Comparison of ENCODE assay signal across 26 cellular contexts in genomic region chrX:79645749-79646148, GRCh38.
"Had no signal": no experiment of that assay in that cellular context is flagged by ENCODE, and none has a peak within 500 bp of the region (broad histone marks: within the 10 kb centered on the region; RNA-seq: fewer than 3 reads in every experiment).

No MANE protein-coding gene starts in this region.

- H3K4me1 ChIP-seq: ascending aorta, body of pancreas, breast epithelium, SJCRH30 had no signal

- H3K9me3 Mint-ChIP-seq: activated CD4-positive, alpha-beta memory T cell treated with anti-CD3 and anti-CD28 coated beads, Interleukin-2, amount 10 ng/mL, durations not matched to agents 7 days and 5 days; activated naive CD4-positive, alpha-beta T cell treated with anti-CD3 and anti-CD28 coated beads, Interleukin-2, amount 50 U/mL, for 24 hours; activated naive CD8-positive, alpha-beta T cell treated with anti-CD3 and anti-CD28 coated beads, Interleukin-2, amount 10 ng/mL, durations not matched to agents 7 days and 5 days; activated T-cell treated with anti-CD3 and anti-CD28 coated beads, Interleukin-2, amount 50 U/mL, for 24 hours; activated T-helper 2 cell treated with anti-CD3 and anti-CD28 coated beads, Interferon-gamma antibody, Interleukin-2, Interleukin-4, amounts not matched to agents 10 μg/mL and 5 μg/mL and 100 μg/mL, durations not matched to agents 14 hours and 24 hours and 36 hours had no signal

- DNase-seq: activated CD4-positive, alpha-beta memory T cell treated with anti-CD3 and anti-CD28 coated beads, Interleukin-2, amount 10 ng/mL, durations not matched to agents 7 days and 5 days; activated CD4-positive, alpha-beta T cell treated with anti-CD3 and anti-CD28 coated beads for 1 hour; activated CD4-positive, alpha-beta T cell treated with anti-CD3 and anti-CD28 coated beads for 48 hours; activated CD4-positive, CD25-positive, alpha-beta regulatory T cell; activated gamma-delta T cell; activated naive CD4-positive, alpha-beta T cell treated with Interleukin-2 at 50 U/mL for 16 hours; activated naive CD8-positive, alpha-beta T cell treated with anti-CD3 and anti-CD28 coated beads, Interleukin-2, amount 10 ng/mL, durations not matched to agents 7 days and 5 days; activated T-cell treated with anti-CD3 and anti-CD28 coated beads, Interleukin-2, amount 50 U/mL, for 24 hours; amygdala; body of pancreas; NCI-H1105; NCI-H1436; NCI-H1694; NCI-H1930; NCI-H345; NCI-H524 treated with DMSO at 0.1 percent for 48 hours; SHP77; SJCRH30; T1000; WERI-Rb-1 had no signal

- H3K27me3 ChIP-seq: ascending aorta, body of pancreas, SJCRH30 had no signal

- H3K27ac Mint-ChIP-seq: activated CD4-positive, alpha-beta memory T cell treated with anti-CD3 and anti-CD28 coated beads, Interleukin-2, amount 10 ng/mL, durations not matched to agents 7 days and 5 days; activated naive CD4-positive, alpha-beta T cell treated with anti-CD3 and anti-CD28 coated beads, Interleukin-2, amount 50 U/mL, for 24 hours; activated naive CD8-positive, alpha-beta T cell treated with anti-CD3 and anti-CD28 coated beads, Interleukin-2, amount 10 ng/mL, durations not matched to agents 7 days and 5 days; activated T-cell treated with anti-CD3 and anti-CD28 coated beads, Interleukin-2, amount 50 U/mL, for 24 hours; activated T-helper 2 cell treated with anti-CD3 and anti-CD28 coated beads, Interferon-gamma antibody, Interleukin-2, Interleukin-4, amounts not matched to agents 10 μg/mL and 5 μg/mL and 100 μg/mL, durations not matched to agents 14 hours and 24 hours and 36 hours had no signal

- H3K27me3 Mint-ChIP-seq: activated CD4-positive, alpha-beta memory T cell treated with anti-CD3 and anti-CD28 coated beads, Interleukin-2, amount 10 ng/mL, durations not matched to agents 7 days and 5 days; activated naive CD4-positive, alpha-beta T cell treated with anti-CD3 and anti-CD28 coated beads, Interleukin-2, amount 50 U/mL, for 24 hours; activated naive CD8-positive, alpha-beta T cell treated with anti-CD3 and anti-CD28 coated beads, Interleukin-2, amount 10 ng/mL, durations not matched to agents 7 days and 5 days had no signal

- H3K36me3 ChIP-seq: ascending aorta, breast epithelium, SJCRH30, WERI-Rb-1 had no signal

- H3K4me1 Mint-ChIP-seq: activated CD4-positive, alpha-beta memory T cell treated with anti-CD3 and anti-CD28 coated beads, Interleukin-2, amount 10 ng/mL, durations not matched to agents 7 days and 5 days; activated naive CD4-positive, alpha-beta T cell treated with anti-CD3 and anti-CD28 coated beads, Interleukin-2, amount 50 U/mL, for 24 hours; activated naive CD8-positive, alpha-beta T cell treated with anti-CD3 and anti-CD28 coated beads, Interleukin-2, amount 10 ng/mL, durations not matched to agents 7 days and 5 days had no signal

- H3K9me3 ChIP-seq: ascending aorta, body of pancreas, breast epithelium, SJCRH30 had no signal

- H3K27ac ChIP-seq: ascending aorta, body of pancreas, breast epithelium, SJCRH30, SK-N-MC, WERI-Rb-1 had no signal

- H3K4me3 Mint-ChIP-seq: activated CD4-positive, alpha-beta memory T cell treated with anti-CD3 and anti-CD28 coated beads, Interleukin-2, amount 10 ng/mL, durations not matched to agents 7 days and 5 days; activated naive CD4-positive, alpha-beta T cell treated with anti-CD3 and anti-CD28 coated beads, Interleukin-2, amount 50 U/mL, for 24 hours; activated naive CD8-positive, alpha-beta T cell treated with anti-CD3 and anti-CD28 coated beads, Interleukin-2, amount 10 ng/mL, durations not matched to agents 7 days and 5 days; activated T-cell treated with anti-CD3 and anti-CD28 coated beads, Interleukin-2, amount 50 U/mL, for 24 hours had no signal

- ATAC-seq: body of pancreas, Panc1 had no signal

- H3K36me3 Mint-ChIP-seq: activated naive CD4-positive, alpha-beta T cell treated with anti-CD3 and anti-CD28 coated beads, Interleukin-2, amount 50 U/mL, for 24 hours; activated naive CD8-positive, alpha-beta T cell treated with anti-CD3 and anti-CD28 coated beads, Interleukin-2, amount 10 ng/mL, durations not matched to agents 7 days and 5 days had no signal

- H3K4me3 ChIP-seq: ascending aorta, body of pancreas, breast epithelium, SJCRH30, SK-N-MC had no signal
